In genomic region chr9:33030285-33030684, GRCh38 we compare ENCODE assay signal across 27 cellular contexts. TPM values are rescaled to one million over a fixed set of nuclear protein-coding genes. Genes with fewer than 3 reads are reported as not detected.
DNase-seq lines count a peak whose midpoint lies in the region; ATAC-seq and TF ChIP-seq lines count a peak whose summit lies in the region.
"Had no signal": no experiment of that assay in that cellular context is flagged by ENCODE, and none has a peak within 500 bp of the region (broad histone marks: within the 10 kb centered on the region; RNA-seq: fewer than 3 reads in every experiment).

No MANE protein-coding gene starts in this region.

- peaks cover 75% of the 10 kb centered on the region for H3K36me3 Mint-ChIP-seq in activated CD8-positive, alpha-beta T cell treated with anti-CD3 and anti-CD28 coated beads for 36 hours (ENCODE audit: low read depth)
- peaks cover 80% of the 10 kb centered on the region for H3K36me3 Mint-ChIP-seq in activated CD8-positive, alpha-beta T cell treated with anti-CD3 and anti-CD28 coated beads, Interleukin-2, amount 10 ng/mL, durations not matched to agents 7 days and 5 days (ENCODE audit: low read depth)
- H3K36me3 Mint-ChIP-seq in central memory CD8-positive, alpha-beta T cell (ENCODE audit: insufficient read depth), result peaks cover 90% of the 10 kb centered on the region

- no peak for TF ChIP-seq CTCF in activated CD8-positive, alpha-beta T cell treated with anti-CD3 and anti-CD28 coated beads for 36 hours (IDR thresholded peaks at IDR 0.05)
- TF ChIP-seq CTCF in Loucy (conservative IDR thresholded peaks at IDR 0.05; ENCODE audit: low read length), result no peak
- TF ChIP-seq CTCF in WERI-Rb-1 (IDR thresholded peaks at IDR 0.05; ENCODE audit: low read depth, low read length), result no peak

- POLR2A ChIA-PET in activated CD8-positive, alpha-beta T cell treated with anti-CD3 and anti-CD28 coated beads for 36 hours (lab: Charles Lee), result interaction anchor here (0.9 to 8.8 kb wide), 3 partner anchors 10 to 37 kb away, joined by 3 to 127 read pairs (median 3); no protein-coding TSS in a partner anchor
- POLR2A ChIA-PET in activated CD8-positive, alpha-beta T cell treated with anti-CD3 and anti-CD28 coated beads, Interleukin-2, amount 10 ng/mL, durations not matched to agents 7 days and 5 days (lab: Charles Lee), result interaction anchor here (1.3 kb wide), 1 partner anchor 8 kb away, joined by 5 read pairs; no protein-coding TSS in a partner anchor

- H3K4me2 ChIP-seq in Loucy (ENCODE audit: low read depth, low read length, poor library complexity, severe bottlenecking) (peak overlapping the region; percentile 89), skeletal muscle satellite cell (ENCODE audit: low read length) (peak overlapping the region; percentile 64)

- no peak overlapping the region for H2AFZ ChIP-seq in Loucy (ENCODE audit: low read length)

- intact Hi-C loops in activated CD8-positive, alpha-beta T cell treated with anti-CD3 and anti-CD28 coated beads for 36 hours (cut with micrococcal nuclease), result no loop called here

- peaks cover 56% of the 10 kb centered on the region for H3K4me1 ChIP-seq in Loucy (ENCODE audit: insufficient read depth, low read length, poor library complexity, severe bottlenecking)
- H3K4me1 ChIP-seq in skeletal muscle satellite cell (ENCODE audit: control insufficient read depth, insufficient read depth, low read length), result peaks cover 36% of the 10 kb centered on the region

- peaks cover 58% of the 10 kb centered on the region for H3K4me1 Mint-ChIP-seq in activated CD8-positive, alpha-beta T cell treated with anti-CD3 and anti-CD28 coated beads for 36 hours (ENCODE audit: low read depth)
- peaks cover 60% of the 10 kb centered on the region for H3K4me1 Mint-ChIP-seq in activated CD8-positive, alpha-beta T cell treated with anti-CD3 and anti-CD28 coated beads, Interleukin-2, amount 10 ng/mL, durations not matched to agents 7 days and 5 days (ENCODE audit: low read depth)
- peaks cover 59% of the 10 kb centered on the region for H3K4me1 Mint-ChIP-seq in central memory CD8-positive, alpha-beta T cell

- peaks cover 95% of the 10 kb centered on the region for H3K79me2 ChIP-seq in Loucy (ENCODE audit: insufficient read depth, low read length)

- H3K4me3 ChIP-seq in Loucy (ENCODE audit: low read length, poor library complexity, severe bottlenecking), result peak overlapping the region; percentile 94
- H3K4me3 ChIP-seq in skeletal muscle satellite cell (ENCODE audit: low read length), result no peak overlapping the region
- H3K4me3 ChIP-seq in WERI-Rb-1 (ENCODE audit: low read depth, low read length), result no peak overlapping the region
- H3K4me3 ChIP-seq: lower lobe of right lung, ovary, SK-N-MC, skin epidermis, thoracic aorta had no signal

- H3K4me3 Mint-ChIP-seq in activated CD8-positive, alpha-beta T cell treated with anti-CD3 and anti-CD28 coated beads for 36 hours, result no peak overlapping the region
- no peak overlapping the region for H3K4me3 Mint-ChIP-seq in activated CD8-positive, alpha-beta T cell treated with anti-CD3 and anti-CD28 coated beads, Interleukin-2, amount 10 ng/mL, durations not matched to agents 7 days and 5 days
- H3K4me3 Mint-ChIP-seq in central memory CD8-positive, alpha-beta T cell, result no peak overlapping the region
- H3K4me3 Mint-ChIP-seq: nephron progenitor cell had no signal

- no peak overlapping the region for H3K27ac ChIP-seq in WERI-Rb-1
- H3K27ac ChIP-seq: HL-60, lower lobe of right lung, ovary, skin epidermis, thoracic aorta had no signal

- H3K36me3 ChIP-seq in Loucy (ENCODE audit: insufficient read depth, low read length), result peaks cover 80% of the 10 kb centered on the region
- peaks cover 79% of the 10 kb centered on the region for H3K36me3 ChIP-seq in skeletal muscle satellite cell (ENCODE audit: insufficient read depth, low read length)
- peaks cover 96% of the 10 kb centered on the region for H3K36me3 ChIP-seq in WERI-Rb-1
- H3K36me3 ChIP-seq: ovary had no signal

- CTCF ChIA-PET in activated CD8-positive, alpha-beta T cell treated with anti-CD3 and anti-CD28 coated beads for 36 hours (lab: Charles Lee), result no interaction called here
- CTCF ChIA-PET in activated CD8-positive, alpha-beta T cell treated with anti-CD3 and anti-CD28 coated beads, Interleukin-2, amount 10 ng/mL, durations not matched to agents 7 days and 5 days (lab: Charles Lee), result interaction anchor here (0.8 to 1.3 kb wide), 2 partner anchors 14 to 196 kb away, joined by 3 read pairs; no protein-coding TSS in a partner anchor

- H3K27me3 ChIP-seq in Loucy (ENCODE audit: insufficient read depth, low read length, poor library complexity, severe bottlenecking) (peaks cover 2% of the 10 kb centered on the region), skeletal muscle satellite cell (ENCODE audit: control insufficient read depth, insufficient read depth, low read length) (no peaks in the 10 kb centered on the region), WERI-Rb-1 (ENCODE audit: insufficient read depth, low read depth, severe bottlenecking) (no peaks in the 10 kb centered on the region)
- H3K27me3 ChIP-seq: ovary had no signal

- no peaks in the 10 kb centered on the region for H3K9me3 Mint-ChIP-seq in activated CD8-positive, alpha-beta T cell treated with anti-CD3 and anti-CD28 coated beads for 36 hours
- no peaks in the 10 kb centered on the region for H3K9me3 Mint-ChIP-seq in activated CD8-positive, alpha-beta T cell treated with anti-CD3 and anti-CD28 coated beads, Interleukin-2, amount 10 ng/mL, durations not matched to agents 7 days and 5 days (ENCODE audit: insufficient read depth)
- no peaks in the 10 kb centered on the region for H3K9me3 Mint-ChIP-seq in central memory CD8-positive, alpha-beta T cell
- H3K9me3 Mint-ChIP-seq: CD8-positive, alpha-beta T cell; nephron progenitor cell had no signal

- peak overlapping the region; percentile 41 for H3K27ac Mint-ChIP-seq in activated CD8-positive, alpha-beta T cell treated with anti-CD3 and anti-CD28 coated beads for 36 hours
- H3K27ac Mint-ChIP-seq in activated CD8-positive, alpha-beta T cell treated with anti-CD3 and anti-CD28 coated beads, Interleukin-2, amount 10 ng/mL, durations not matched to agents 7 days and 5 days, result no peak overlapping the region
- peak overlapping the region; percentile 7 for H3K27ac Mint-ChIP-seq in central memory CD8-positive, alpha-beta T cell (ENCODE audit: low read depth)
- H3K27ac Mint-ChIP-seq: nephron progenitor cell had no signal

- ATAC-seq in activated CD8-positive, alpha-beta T cell treated with anti-CD3 and anti-CD28 coated beads for 36 hours, result no peak
- no peak for ATAC-seq in activated CD8-positive, alpha-beta T cell treated with anti-CD3 and anti-CD28 coated beads, Interleukin-2, amount 10 ng/mL, durations not matched to agents 7 days and 5 days
- no peak for ATAC-seq in central memory CD8-positive, alpha-beta T cell (replicated peaks; ENCODE audit: extremely low read depth, poor library complexity, severe bottlenecking)
- no peak for ATAC-seq in HG02642 (IDR thresholded peaks at IDR 0.05; ENCODE audit: poor library complexity, unreplicated experiment)
- ATAC-seq: activated CD4-positive, CD25-positive, alpha-beta regulatory T cell treated with anti-CD3 and anti-CD28 coated beads, Interleukin-2, amount 50 U/mL, for 24 hours; CD8-positive, alpha-beta T cell; lower lobe of right lung; PC-3 had no signal

- H3K9ac ChIP-seq in Loucy (ENCODE audit: low read depth, low read length, poor library complexity, severe bottlenecking), result no peak overlapping the region
- H3K9ac ChIP-seq in skeletal muscle satellite cell (ENCODE audit: low read depth, low read length), result no peak overlapping the region

- H3K9me2 ChIP-seq in Loucy (replicated peaks; ENCODE audit: low read depth, low read length), result no peaks in the 10 kb centered on the region

- H3K9me3 ChIP-seq in Loucy (ENCODE audit: insufficient read depth, low read depth, low read length) (no peaks in the 10 kb centered on the region), skeletal muscle satellite cell (replicated peaks; ENCODE audit: low read length) (no peaks in the 10 kb centered on the region), WERI-Rb-1 (ENCODE audit: severe bottlenecking) (no peaks in the 10 kb centered on the region)
- H3K9me3 ChIP-seq: lower lobe of right lung, ovary, thoracic aorta had no signal

- no peak for DNase-seq in activated CD8-positive, alpha-beta T cell treated with anti-CD3 and anti-CD28 coated beads for 36 hours
- no peak for DNase-seq in activated CD8-positive, alpha-beta T cell treated with anti-CD3 and anti-CD28 coated beads, Interleukin-2, amount 10 ng/mL, durations not matched to agents 7 days and 5 days
- no peak for DNase-seq in central memory CD8-positive, alpha-beta T cell (ENCODE audit: low spot score in 2 of 2)
- DNase-seq in stimulated activated CD4-positive, alpha-beta T cell treated with anti-CD3 and anti-CD28 coated beads, Interleukin-15, amount 100 ng/mL, for 24 hours, result no peak
- DNase-seq in WERI-Rb-1, result no peak
- DNase-seq: activated T-cell treated with anti-CD3 and anti-CD28 coated beads for 4 hours; amniotic stem cell; CD8-positive, alpha-beta T cell; DMS 273 treated with DMSO at 0.1 percent for 48 hours; KG1; lower lobe of right lung; NCI-H1436 treated with DMSO at 0.1 percent for 48 hours; NCI-H2081 treated with DMSO at 0.1 percent for 48 hours; NCI-H2227 treated with DMSO at 0.1 percent for 48 hours; nephron progenitor cell; ovary; PC-3; stimulated activated naive CD4-positive, alpha-beta T cell treated with Interleukin-2 at 50 U/mL for 16 hours; T-helper 1 cell had no signal

- peaks cover 98% of the 10 kb centered on the region for H4K20me1 ChIP-seq in Loucy (ENCODE audit: insufficient read depth, low read length, poor library complexity, severe bottlenecking)

- no peaks in the 10 kb centered on the region for H3F3A ChIP-seq in Loucy (ENCODE audit: low read depth)

- no peaks in the 10 kb centered on the region for H3K27me3 Mint-ChIP-seq in activated CD8-positive, alpha-beta T cell treated with anti-CD3 and anti-CD28 coated beads for 36 hours
- no peaks in the 10 kb centered on the region for H3K27me3 Mint-ChIP-seq in activated CD8-positive, alpha-beta T cell treated with anti-CD3 and anti-CD28 coated beads, Interleukin-2, amount 10 ng/mL, durations not matched to agents 7 days and 5 days (ENCODE audit: low read depth)
- H3K27me3 Mint-ChIP-seq in central memory CD8-positive, alpha-beta T cell, result no peaks in the 10 kb centered on the region

RNA-seq across cellular contexts. Expression of gene DNAJA1, which starts 5.2 kb away (rescaled TPM):
- total RNA-seq in activated CD8-positive, alpha-beta T cell treated with anti-CD3 and anti-CD28 coated beads for 36 hours, result 100 to 1,000 TPM; 139 to 143 TPM
- 100 to 1,000 TPM; 158 to 159 TPM for total RNA-seq in activated CD8-positive, alpha-beta T cell treated with anti-CD3 and anti-CD28 coated beads, Interleukin-2, amount 10 ng/mL, durations not matched to agents 7 days and 5 days
- 65.5 and 79.3 TPM in 2 replicates for total RNA-seq in skeletal muscle satellite cell (2012; rRNA removed)

RNA-seq across cellular contexts. Expression of gene APTX, which starts 28.9 kb away (rescaled TPM):
- total RNA-seq in activated CD8-positive, alpha-beta T cell treated with anti-CD3 and anti-CD28 coated beads for 36 hours, result 10 to 100 TPM; 39.2 to 42.9 TPM
- total RNA-seq in activated CD8-positive, alpha-beta T cell treated with anti-CD3 and anti-CD28 coated beads, Interleukin-2, amount 10 ng/mL, durations not matched to agents 7 days and 5 days, result 10 to 100 TPM; 33.1 to 35.9 TPM
- 37.8 and 38.5 TPM in 2 replicates for total RNA-seq in skeletal muscle satellite cell (2012; rRNA removed)

RNA-seq across cellular contexts. Expression of gene SMU1, which starts 46.2 kb away (rescaled TPM):
- total RNA-seq in activated CD8-positive, alpha-beta T cell treated with anti-CD3 and anti-CD28 coated beads for 36 hours, result 10 to 100 TPM; 23.8 to 23.9 TPM
- total RNA-seq in activated CD8-positive, alpha-beta T cell treated with anti-CD3 and anti-CD28 coated beads, Interleukin-2, amount 10 ng/mL, durations not matched to agents 7 days and 5 days, result 10 to 100 TPM; 21.7 to 22.6 TPM
- total RNA-seq in skeletal muscle satellite cell (2012; rRNA removed), result 22.1 and 23.6 TPM in 2 replicates
